2 cellular contexts compared by ENCODE assay signal in the genomic region with DNA sequence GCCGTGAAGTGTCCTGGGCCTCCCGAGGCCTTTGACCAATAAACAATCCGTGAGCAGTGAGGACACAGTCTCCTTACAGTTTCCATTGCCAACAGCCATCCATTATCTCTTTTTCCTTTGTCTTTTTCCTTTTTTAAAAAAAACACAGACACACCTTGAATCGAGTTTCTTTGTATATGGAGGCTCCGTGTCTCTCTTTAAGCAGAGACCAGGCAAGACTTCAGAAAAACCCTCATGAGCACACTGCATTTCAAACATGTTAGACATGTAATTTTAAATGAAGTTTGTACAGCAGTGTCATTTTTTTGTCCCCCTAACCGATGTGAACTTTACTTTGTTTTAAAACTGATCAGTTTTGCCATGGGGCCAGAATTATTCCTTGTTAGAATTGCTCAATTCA.
TF ChIP-seq lines count a peak whose summit lies in the region.

No MANE protein-coding gene starts in this region.

TF ChIP-seq in HepG2, 621 proteins besides CTCF, POLR2A, EP300 and RAD21 (continued from another document):
- no peak for TF ChIP-seq ATF7 (IDR thresholded peaks at IDR 0.05)
- no peak for TF ChIP-seq ATF7 (CRISPR knock-in tag; IDR thresholded peaks at IDR 0.05)
- no peak for TF ChIP-seq PHF5A (CRISPR knock-in tag; IDR thresholded peaks at IDR 0.05; ENCODE audit: low read depth, unreplicated experiment)
- no peak for TF ChIP-seq KMT2A (CRISPR knock-in tag; IDR thresholded peaks at IDR 0.05)
- TF ChIP-seq ZNF484 (CRISPR knock-in tag; IDR thresholded peaks at IDR 0.05; ENCODE audit: borderline replicate concordance, low read depth): no peak
- no peak for TF ChIP-seq ZSCAN30 (CRISPR knock-in tag; IDR thresholded peaks at IDR 0.05)
- TF ChIP-seq, protein P1, sequence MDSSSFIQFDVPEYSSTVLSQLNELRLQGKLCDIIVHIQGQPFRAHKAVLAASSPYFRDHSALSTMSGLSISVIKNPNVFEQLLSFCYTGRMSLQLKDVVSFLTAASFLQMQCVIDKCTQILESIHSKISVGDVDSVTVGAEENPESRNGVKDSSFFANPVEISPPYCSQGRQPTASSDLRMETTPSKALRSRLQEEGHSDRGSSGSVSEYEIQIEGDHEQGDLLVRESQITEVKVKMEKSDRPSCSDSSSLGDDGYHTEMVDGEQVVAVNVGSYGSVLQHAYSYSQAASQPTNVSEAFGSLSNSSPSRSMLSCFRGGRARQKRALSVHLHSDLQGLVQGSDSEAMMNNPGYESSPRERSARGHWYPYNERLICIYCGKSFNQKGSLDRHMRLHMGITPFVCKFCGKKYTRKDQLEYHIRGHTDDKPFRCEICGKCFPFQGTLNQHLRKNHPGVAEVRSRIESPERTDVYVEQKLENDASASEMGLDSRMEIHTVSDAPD (CRISPR knock-in tag; IDR thresholded peaks at IDR 0.05): no peak

TF ChIP-seq in K562, 482 proteins besides CTCF, POLR2A, EP300 and RAD21 (continued from another document):
- TF ChIP-seq SP2 (IDR thresholded peaks at IDR 0.05; ENCODE audit: extremely low read depth, low read depth, low read length, poor library complexity, severe bottlenecking) (no peak), SRF (CRISPR knock-in tag; IDR thresholded peaks at IDR 0.05) (no peak), ZNF347 (CRISPR knock-in tag; IDR thresholded peaks at IDR 0.05; ENCODE audit: low read depth) (no peak), ZNF668 (CRISPR knock-in tag; IDR thresholded peaks at IDR 0.05) (no peak), SMAD1 (IDR thresholded peaks at IDR 0.05; ENCODE audit: low read depth, low read length, partially characterized antibody) (no peak)
- TF ChIP-seq, protein P2, sequence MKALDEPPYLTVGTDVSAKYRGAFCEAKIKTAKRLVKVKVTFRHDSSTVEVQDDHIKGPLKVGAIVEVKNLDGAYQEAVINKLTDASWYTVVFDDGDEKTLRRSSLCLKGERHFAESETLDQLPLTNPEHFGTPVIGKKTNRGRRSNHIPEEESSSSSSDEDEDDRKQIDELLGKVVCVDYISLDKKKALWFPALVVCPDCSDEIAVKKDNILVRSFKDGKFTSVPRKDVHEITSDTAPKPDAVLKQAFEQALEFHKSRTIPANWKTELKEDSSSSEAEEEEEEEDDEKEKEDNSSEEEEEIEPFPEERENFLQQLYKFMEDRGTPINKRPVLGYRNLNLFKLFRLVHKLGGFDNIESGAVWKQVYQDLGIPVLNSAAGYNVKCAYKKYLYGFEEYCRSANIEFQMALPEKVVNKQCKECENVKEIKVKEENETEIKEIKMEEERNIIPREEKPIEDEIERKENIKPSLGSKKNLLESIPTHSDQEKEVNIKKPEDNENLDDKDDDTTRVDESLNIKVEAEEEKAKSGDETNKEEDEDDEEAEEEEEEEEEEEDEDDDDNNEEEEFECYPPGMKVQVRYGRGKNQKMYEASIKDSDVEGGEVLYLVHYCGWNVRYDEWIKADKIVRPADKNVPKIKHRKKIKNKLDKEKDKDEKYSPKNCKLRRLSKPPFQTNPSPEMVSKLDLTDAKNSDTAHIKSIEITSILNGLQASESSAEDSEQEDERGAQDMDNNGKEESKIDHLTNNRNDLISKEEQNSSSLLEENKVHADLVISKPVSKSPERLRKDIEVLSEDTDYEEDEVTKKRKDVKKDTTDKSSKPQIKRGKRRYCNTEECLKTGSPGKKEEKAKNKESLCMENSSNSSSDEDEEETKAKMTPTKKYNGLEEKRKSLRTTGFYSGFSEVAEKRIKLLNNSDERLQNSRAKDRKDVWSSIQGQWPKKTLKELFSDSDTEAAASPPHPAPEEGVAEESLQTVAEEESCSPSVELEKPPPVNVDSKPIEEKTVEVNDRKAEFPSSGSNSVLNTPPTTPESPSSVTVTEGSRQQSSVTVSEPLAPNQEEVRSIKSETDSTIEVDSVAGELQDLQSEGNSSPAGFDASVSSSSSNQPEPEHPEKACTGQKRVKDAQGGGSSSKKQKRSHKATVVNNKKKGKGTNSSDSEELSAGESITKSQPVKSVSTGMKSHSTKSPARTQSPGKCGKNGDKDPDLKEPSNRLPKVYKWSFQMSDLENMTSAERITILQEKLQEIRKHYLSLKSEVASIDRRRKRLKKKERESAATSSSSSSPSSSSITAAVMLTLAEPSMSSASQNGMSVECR (CRISPR knock-in tag; IDR thresholded peaks at IDR 0.05): no peak
- TF ChIP-seq, protein P3, sequence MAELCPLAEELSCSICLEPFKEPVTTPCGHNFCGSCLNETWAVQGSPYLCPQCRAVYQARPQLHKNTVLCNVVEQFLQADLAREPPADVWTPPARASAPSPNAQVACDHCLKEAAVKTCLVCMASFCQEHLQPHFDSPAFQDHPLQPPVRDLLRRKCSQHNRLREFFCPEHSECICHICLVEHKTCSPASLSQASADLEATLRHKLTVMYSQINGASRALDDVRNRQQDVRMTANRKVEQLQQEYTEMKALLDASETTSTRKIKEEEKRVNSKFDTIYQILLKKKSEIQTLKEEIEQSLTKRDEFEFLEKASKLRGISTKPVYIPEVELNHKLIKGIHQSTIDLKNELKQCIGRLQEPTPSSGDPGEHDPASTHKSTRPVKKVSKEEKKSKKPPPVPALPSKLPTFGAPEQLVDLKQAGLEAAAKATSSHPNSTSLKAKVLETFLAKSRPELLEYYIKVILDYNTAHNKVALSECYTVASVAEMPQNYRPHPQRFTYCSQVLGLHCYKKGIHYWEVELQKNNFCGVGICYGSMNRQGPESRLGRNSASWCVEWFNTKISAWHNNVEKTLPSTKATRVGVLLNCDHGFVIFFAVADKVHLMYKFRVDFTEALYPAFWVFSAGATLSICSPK (IDR thresholded peaks at IDR 0.05; ENCODE audit: borderline replicate concordance): no peak
- TF ChIP-seq, protein P4, sequence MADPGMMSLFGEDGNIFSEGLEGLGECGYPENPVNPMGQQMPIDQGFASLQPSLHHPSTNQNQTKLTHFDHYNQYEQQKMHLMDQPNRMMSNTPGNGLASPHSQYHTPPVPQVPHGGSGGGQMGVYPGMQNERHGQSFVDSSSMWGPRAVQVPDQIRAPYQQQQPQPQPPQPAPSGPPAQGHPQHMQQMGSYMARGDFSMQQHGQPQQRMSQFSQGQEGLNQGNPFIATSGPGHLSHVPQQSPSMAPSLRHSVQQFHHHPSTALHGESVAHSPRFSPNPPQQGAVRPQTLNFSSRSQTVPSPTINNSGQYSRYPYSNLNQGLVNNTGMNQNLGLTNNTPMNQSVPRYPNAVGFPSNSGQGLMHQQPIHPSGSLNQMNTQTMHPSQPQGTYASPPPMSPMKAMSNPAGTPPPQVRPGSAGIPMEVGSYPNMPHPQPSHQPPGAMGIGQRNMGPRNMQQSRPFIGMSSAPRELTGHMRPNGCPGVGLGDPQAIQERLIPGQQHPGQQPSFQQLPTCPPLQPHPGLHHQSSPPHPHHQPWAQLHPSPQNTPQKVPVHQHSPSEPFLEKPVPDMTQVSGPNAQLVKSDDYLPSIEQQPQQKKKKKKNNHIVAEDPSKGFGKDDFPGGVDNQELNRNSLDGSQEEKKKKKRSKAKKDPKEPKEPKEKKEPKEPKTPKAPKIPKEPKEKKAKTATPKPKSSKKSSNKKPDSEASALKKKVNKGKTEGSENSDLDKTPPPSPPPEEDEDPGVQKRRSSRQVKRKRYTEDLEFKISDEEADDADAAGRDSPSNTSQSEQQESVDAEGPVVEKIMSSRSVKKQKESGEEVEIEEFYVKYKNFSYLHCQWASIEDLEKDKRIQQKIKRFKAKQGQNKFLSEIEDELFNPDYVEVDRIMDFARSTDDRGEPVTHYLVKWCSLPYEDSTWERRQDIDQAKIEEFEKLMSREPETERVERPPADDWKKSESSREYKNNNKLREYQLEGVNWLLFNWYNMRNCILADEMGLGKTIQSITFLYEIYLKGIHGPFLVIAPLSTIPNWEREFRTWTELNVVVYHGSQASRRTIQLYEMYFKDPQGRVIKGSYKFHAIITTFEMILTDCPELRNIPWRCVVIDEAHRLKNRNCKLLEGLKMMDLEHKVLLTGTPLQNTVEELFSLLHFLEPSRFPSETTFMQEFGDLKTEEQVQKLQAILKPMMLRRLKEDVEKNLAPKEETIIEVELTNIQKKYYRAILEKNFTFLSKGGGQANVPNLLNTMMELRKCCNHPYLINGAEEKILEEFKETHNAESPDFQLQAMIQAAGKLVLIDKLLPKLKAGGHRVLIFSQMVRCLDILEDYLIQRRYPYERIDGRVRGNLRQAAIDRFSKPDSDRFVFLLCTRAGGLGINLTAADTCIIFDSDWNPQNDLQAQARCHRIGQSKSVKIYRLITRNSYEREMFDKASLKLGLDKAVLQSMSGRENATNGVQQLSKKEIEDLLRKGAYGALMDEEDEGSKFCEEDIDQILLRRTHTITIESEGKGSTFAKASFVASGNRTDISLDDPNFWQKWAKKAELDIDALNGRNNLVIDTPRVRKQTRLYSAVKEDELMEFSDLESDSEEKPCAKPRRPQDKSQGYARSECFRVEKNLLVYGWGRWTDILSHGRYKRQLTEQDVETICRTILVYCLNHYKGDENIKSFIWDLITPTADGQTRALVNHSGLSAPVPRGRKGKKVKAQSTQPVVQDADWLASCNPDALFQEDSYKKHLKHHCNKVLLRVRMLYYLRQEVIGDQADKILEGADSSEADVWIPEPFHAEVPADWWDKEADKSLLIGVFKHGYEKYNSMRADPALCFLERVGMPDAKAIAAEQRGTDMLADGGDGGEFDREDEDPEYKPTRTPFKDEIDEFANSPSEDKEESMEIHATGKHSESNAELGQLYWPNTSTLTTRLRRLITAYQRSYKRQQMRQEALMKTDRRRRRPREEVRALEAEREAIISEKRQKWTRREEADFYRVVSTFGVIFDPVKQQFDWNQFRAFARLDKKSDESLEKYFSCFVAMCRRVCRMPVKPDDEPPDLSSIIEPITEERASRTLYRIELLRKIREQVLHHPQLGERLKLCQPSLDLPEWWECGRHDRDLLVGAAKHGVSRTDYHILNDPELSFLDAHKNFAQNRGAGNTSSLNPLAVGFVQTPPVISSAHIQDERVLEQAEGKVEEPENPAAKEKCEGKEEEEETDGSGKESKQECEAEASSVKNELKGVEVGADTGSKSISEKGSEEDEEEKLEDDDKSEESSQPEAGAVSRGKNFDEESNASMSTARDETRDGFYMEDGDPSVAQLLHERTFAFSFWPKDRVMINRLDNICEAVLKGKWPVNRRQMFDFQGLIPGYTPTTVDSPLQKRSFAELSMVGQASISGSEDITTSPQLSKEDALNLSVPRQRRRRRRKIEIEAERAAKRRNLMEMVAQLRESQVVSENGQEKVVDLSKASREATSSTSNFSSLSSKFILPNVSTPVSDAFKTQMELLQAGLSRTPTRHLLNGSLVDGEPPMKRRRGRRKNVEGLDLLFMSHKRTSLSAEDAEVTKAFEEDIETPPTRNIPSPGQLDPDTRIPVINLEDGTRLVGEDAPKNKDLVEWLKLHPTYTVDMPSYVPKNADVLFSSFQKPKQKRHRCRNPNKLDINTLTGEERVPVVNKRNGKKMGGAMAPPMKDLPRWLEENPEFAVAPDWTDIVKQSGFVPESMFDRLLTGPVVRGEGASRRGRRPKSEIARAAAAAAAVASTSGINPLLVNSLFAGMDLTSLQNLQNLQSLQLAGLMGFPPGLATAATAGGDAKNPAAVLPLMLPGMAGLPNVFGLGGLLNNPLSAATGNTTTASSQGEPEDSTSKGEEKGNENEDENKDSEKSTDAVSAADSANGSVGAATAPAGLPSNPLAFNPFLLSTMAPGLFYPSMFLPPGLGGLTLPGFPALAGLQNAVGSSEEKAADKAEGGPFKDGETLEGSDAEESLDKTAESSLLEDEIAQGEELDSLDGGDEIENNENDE (IDR thresholded peaks at IDR 0.05; ENCODE audit: low read depth, low read length): no peak
- TF ChIP-seq, protein P5, sequence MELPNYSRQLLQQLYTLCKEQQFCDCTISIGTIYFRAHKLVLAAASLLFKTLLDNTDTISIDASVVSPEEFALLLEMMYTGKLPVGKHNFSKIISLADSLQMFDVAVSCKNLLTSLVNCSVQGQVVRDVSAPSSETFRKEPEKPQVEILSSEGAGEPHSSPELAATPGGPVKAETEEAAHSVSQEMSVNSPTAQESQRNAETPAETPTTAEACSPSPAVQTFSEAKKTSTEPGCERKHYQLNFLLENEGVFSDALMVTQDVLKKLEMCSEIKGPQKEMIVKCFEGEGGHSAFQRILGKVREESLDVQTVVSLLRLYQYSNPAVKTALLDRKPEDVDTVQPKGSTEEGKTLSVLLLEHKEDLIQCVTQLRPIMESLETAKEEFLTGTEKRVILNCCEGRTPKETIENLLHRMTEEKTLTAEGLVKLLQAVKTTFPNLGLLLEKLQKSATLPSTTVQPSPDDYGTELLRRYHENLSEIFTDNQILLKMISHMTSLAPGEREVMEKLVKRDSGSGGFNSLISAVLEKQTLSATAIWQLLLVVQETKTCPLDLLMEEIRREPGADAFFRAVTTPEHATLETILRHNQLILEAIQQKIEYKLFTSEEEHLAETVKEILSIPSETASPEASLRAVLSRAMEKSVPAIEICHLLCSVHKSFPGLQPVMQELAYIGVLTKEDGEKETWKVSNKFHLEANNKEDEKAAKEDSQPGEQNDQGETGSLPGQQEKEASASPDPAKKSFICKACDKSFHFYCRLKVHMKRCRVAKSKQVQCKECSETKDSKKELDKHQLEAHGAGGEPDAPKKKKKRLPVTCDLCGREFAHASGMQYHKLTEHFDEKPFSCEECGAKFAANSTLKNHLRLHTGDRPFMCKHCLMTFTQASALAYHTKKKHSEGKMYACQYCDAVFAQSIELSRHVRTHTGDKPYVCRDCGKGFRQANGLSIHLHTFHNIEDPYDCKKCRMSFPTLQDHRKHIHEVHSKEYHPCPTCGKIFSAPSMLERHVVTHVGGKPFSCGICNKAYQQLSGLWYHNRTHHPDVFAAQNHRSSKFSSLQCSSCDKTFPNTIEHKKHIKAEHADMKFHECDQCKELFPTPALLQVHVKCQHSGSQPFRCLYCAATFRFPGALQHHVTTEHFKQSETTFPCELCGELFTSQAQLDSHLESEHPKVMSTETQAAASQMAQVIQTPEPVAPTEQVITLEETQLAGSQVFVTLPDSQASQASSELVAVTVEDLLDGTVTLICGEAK (IDR thresholded peaks at IDR 0.05): no peak
- TF ChIP-seq, protein P5 (CRISPR knock-in tag; IDR thresholded peaks at IDR 0.05): no peak
